13 cellular contexts compared by ENCODE assay signal in genomic region chr12:98575013-98575412, GRCh38. TPM values are rescaled to one million over a fixed set of nuclear protein-coding genes. Genes with fewer than 3 reads are reported as not detected.
DNase-seq lines count a peak whose midpoint lies in the region; ATAC-seq and TF ChIP-seq lines count a peak whose summit lies in the region.
"Had no signal": no experiment of that assay in that cellular context is flagged by ENCODE, and none has a peak within 500 bp of the region (broad histone marks: within the 10 kb centered on the region; RNA-seq: fewer than 3 reads in every experiment).

No MANE protein-coding gene starts in this region.

- TF ChIP-seq CTCF in colonic mucosa (IDR thresholded peaks at IDR 0.05) = no peak

- ATAC-seq in left colon (peak; percentile 59), GM19397 (IDR thresholded peaks at IDR 0.05; ENCODE audit: unreplicated experiment) (no peak), HG02798 (IDR thresholded peaks at IDR 0.05; ENCODE audit: poor library complexity, unreplicated experiment) (no peak), HG03469 (IDR thresholded peaks at IDR 0.05; ENCODE audit: unreplicated experiment) (no peak)
- ATAC-seq: CD8-positive, alpha-beta T cell; HCT116 had no signal

- H3K4me3 ChIP-seq in colonic mucosa (no peak overlapping the region), mucosa of rectum (ENCODE audit: low read length in 2 of 2) (no peak overlapping the region)

- H3K27me3 ChIP-seq in colonic mucosa (no peaks in the 10 kb centered on the region), mucosa of rectum (ENCODE audit: control insufficient read depth in 2 of 2, insufficient read depth in 2 of 2, low read length in 2 of 2) (no peaks in the 10 kb centered on the region)
- H3K27me3 ChIP-seq: BE2C had no signal

- intact Hi-C loops in colonic mucosa (cut with DNase I) = no loop called here
- intact Hi-C loops in left colon (cut with DNase I, micrococcal nuclease) = no loop called here

- H3K27ac ChIP-seq in colonic mucosa (peak overlapping the region; percentile 72), mucosa of rectum (ENCODE audit: low read depth in 2 of 2, low read length in 2 of 2) (peak overlapping the region; percentile 26 to 32)
- H3K27ac ChIP-seq: C4-2B had no signal

- H3K9ac ChIP-seq in colonic mucosa (ENCODE audit: low read depth in 2 of 2, low read length in 2 of 2) (no peak overlapping the region), mucosa of rectum (ENCODE audit: low read depth in 1 of 2, low read length in 2 of 2) (no peak overlapping the region)

- H3K4me1 ChIP-seq in colonic mucosa (peaks cover 3% of the 10 kb centered on the region), mucosa of rectum (ENCODE audit: control insufficient read depth in 2 of 2, insufficient read depth in 2 of 2, low read length in 2 of 2) (peaks cover 0 to 21% of the 10 kb centered on the region in 2 donors)
- H3K4me1 ChIP-seq: BE2C had no signal

- H3K9me3 ChIP-seq in colonic mucosa (no peaks in the 10 kb centered on the region), mucosa of rectum (ENCODE audit: control insufficient read depth in 2 of 2, low read length in 2 of 2) (no peaks in the 10 kb centered on the region)
- H3K9me3 ChIP-seq: BE2C had no signal

- H3K36me3 ChIP-seq in colonic mucosa = no peaks in the 10 kb centered on the region
- H3K36me3 ChIP-seq in mucosa of rectum (ENCODE audit: control insufficient read depth in 2 of 2, insufficient read depth in 2 of 2, low read length in 2 of 2) = no peaks in the 10 kb centered on the region
- H3K36me3 ChIP-seq: BE2C had no signal

- no peak for DNase-seq in colonic mucosa
- DNase-seq in left colon = no peak
- DNase-seq in SKM-1 (lab: John Stamatoyannopoulos, UW; ENCODE audit: unreplicated experiment) = no peak
- DNase-seq: BE2C; CD8-positive, alpha-beta T cell; COR-L47; GF-D8 had no signal

RNA-seq across cellular contexts. Expression of gene SLC25A3, which starts 18.5 kb away (rescaled TPM):
- total RNA-seq in colonic mucosa (100 to 1,000 TPM; 680 to 698 TPM), left colon (100 to 1,000 TPM; 712 to 806 TPM)

RNA-seq across cellular contexts. Expression of gene TMPO, which starts 59.6 kb away (rescaled TPM):
- total RNA-seq in colonic mucosa = 100 to 1,000 TPM in 1 of 2 donors, 10 to 100 TPM in 1; 80.0 to 202 TPM
- total RNA-seq in left colon = 10 to 100 TPM; 63.3 to 70.7 TPM
